Comparison of ENCODE assay signal across 25 cellular contexts in the genomic region with DNA sequence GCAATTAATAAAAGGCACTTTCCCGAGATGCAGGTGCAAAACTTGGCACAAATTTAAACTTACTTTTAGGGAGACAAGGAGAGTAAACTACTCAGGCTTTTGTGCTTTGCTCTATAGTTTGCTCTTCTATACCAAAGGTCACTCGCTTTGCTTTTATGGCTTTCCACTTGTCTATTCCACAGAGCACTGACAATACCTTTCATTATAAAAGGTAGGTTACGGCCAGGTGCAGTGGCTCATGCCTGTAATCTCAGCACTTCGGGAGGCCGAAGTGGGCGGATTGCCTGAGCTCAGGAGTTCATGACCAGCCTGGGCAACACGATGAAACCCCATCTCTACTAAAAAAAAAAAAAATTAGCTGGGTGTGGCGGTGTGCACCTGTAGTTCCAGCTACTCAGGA.
"Had no signal": no experiment of that assay in that cellular context is flagged by ENCODE, and none has a peak within 500 bp of the region (broad histone marks: within the 10 kb centered on the region; RNA-seq: fewer than 3 reads in every experiment).

No MANE protein-coding gene starts in this region.

- H3K9me3 ChIP-seq: ascending aorta, gastroesophageal sphincter, pancreas, psoas muscle, spleen, vagina had no signal

- DNase-seq: activated CD4-positive, alpha-beta T cell treated with anti-CD3 and anti-CD28 coated beads for 48 hours; activated CD4-positive, alpha-beta T cell treated with anti-CD3 and anti-CD28 coated beads, Interleukin-2, amount 50 U/mL, for 48 hours; activated CD8-positive, alpha-beta memory T cell treated with anti-CD3 and anti-CD28 coated beads for 24 hours; activated gamma-delta T cell; activated naive CD4-positive, alpha-beta T cell treated with anti-CD3 and anti-CD28 coated beads, Interleukin-2, amount 10 ng/mL, durations not matched to agents 7 days and 5 days; activated naive CD8-positive, alpha-beta T cell treated with anti-CD3 and anti-CD28 coated beads, Interleukin-2, amount 10 ng/mL, durations not matched to agents 7 days and 5 days; activated T-cell treated with anti-CD3 and anti-CD28 coated beads, Interleukin-2, amount 50 U/mL, for 24 hours; cerebellar nuclear complex; effector memory CD8-positive, alpha-beta T cell; hippocampal formation; left cardiac atrium; naive thymus-derived CD8-positive, alpha-beta T cell; nucleus accumbens; pancreas; psoas muscle; spleen; stimulated activated naive CD4-positive, alpha-beta T cell; T-helper 9 cell; trophoblast cell had no signal

- H3K4me1 ChIP-seq: ascending aorta, gastroesophageal sphincter, pancreas, psoas muscle, spleen, vagina had no signal

- H3K27me3 ChIP-seq: ascending aorta, cardiac muscle cell, gastroesophageal sphincter, pancreas, spleen, vagina had no signal

- H3K4me3 ChIP-seq: ascending aorta, cardiac muscle cell, coronary artery, gastroesophageal sphincter, pancreas, psoas muscle, spleen, vagina had no signal

- ATAC-seq: effector memory CD8-positive, alpha-beta T cell; gastroesophageal sphincter; left cardiac atrium; naive thymus-derived CD8-positive, alpha-beta T cell; pancreas; psoas muscle had no signal

- H3K27ac ChIP-seq: ascending aorta, cardiac muscle cell, coronary artery, gastroesophageal sphincter, pancreas, psoas muscle, spleen, vagina, VCaP had no signal
